In the genomic region with DNA sequence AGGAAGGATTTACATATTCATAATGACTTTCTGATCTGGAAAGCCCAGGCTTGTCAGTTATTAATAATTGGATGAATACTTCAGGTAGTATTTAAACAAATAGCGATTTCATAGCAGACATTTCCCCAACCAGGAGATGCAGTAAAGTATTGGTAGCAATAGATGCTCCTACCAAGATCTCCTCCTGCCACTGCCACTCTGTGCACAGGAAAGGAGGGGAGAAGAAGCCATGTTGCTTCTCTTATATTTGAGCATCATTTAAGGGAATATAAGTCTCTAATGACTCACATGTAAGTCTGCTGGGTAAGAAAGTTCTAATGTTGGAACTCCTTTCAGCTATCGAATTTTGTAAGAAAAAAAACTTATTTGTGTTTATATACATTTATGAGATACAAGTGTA, we compare ENCODE assay signal across 10 cellular contexts. TPM values are rescaled to one million over a fixed set of nuclear protein-coding genes. Genes with fewer than 3 reads are reported as not detected.
A peak's percentile ranks its signal among the peaks of the same experiment; 100 is the strongest.
DNase-seq lines count a peak whose midpoint lies in the region; ATAC-seq, FAIRE-seq and TF ChIP-seq lines count a peak whose summit lies in the region.
"Had no signal": no experiment of that assay in that cellular context is flagged by ENCODE, and none has a peak within 500 bp of the region (broad histone marks: within the 10 kb centered on the region; RNA-seq: fewer than 3 reads in every experiment).

No MANE protein-coding gene starts in this region.

- FAIRE-seq in keratinocyte (lab: Jason Lieb, UNC), result no peak
- FAIRE-seq: H1 had no signal

- H3K4me1 Mint-ChIP-seq in activated CD4-positive, alpha-beta T cell treated with anti-CD3 and anti-CD28 coated beads, Interleukin-2, amount 10 ng/mL, durations not matched to agents 24 days and 14 days, result peaks cover 46% of the 10 kb centered on the region
- H3K4me1 Mint-ChIP-seq in activated T-helper 17 cell treated with anti-CD3 and anti-CD28 coated beads, Interleukin-2, amount 50 U/mL, for 72 hours, result peaks cover 36% of the 10 kb centered on the region

- peaks cover 11% of the 10 kb centered on the region for H3K9me3 Mint-ChIP-seq in activated CD4-positive, alpha-beta T cell treated with anti-CD3 and anti-CD28 coated beads, Interleukin-2, amount 10 ng/mL, durations not matched to agents 24 days and 14 days
- no peaks in the 10 kb centered on the region for H3K9me3 Mint-ChIP-seq in activated T-helper 17 cell treated with anti-CD3 and anti-CD28 coated beads, Interleukin-2, amount 50 U/mL, for 72 hours

- peaks cover 58% of the 10 kb centered on the region for H3K36me3 Mint-ChIP-seq in activated CD4-positive, alpha-beta T cell treated with anti-CD3 and anti-CD28 coated beads, Interleukin-2, amount 10 ng/mL, durations not matched to agents 24 days and 14 days (ENCODE audit: low read depth)
- peaks cover 58% of the 10 kb centered on the region for H3K36me3 Mint-ChIP-seq in activated T-helper 17 cell treated with anti-CD3 and anti-CD28 coated beads, Interleukin-2, amount 50 U/mL, for 72 hours (ENCODE audit: low read depth)

- H2AFZ ChIP-seq in keratinocyte (ENCODE audit: control insufficient read depth, low read length), result peak overlapping the region; percentile 38

- peak; percentile 33 for ATAC-seq in activated T-helper 17 cell treated with anti-CD3 and anti-CD28 coated beads, Interleukin-2, amount 50 U/mL, for 72 hours (replicated peaks)
- no peak for ATAC-seq in GM18498 (IDR thresholded peaks at IDR 0.05; ENCODE audit: unreplicated experiment)

- peaks cover 43% of the 10 kb centered on the region for H3K79me2 ChIP-seq in keratinocyte (ENCODE audit: control insufficient read depth, insufficient read depth, low read length)

- DNase-seq in activated CD4-positive, alpha-beta T cell treated with anti-CD3 and anti-CD28 coated beads, Interleukin-2, amount 10 ng/mL, durations not matched to agents 24 days and 14 days, result peak; percentile 68
- DNase-seq in activated CD4-positive, alpha-beta T cell treated with anti-CD3 and anti-CD28 coated beads, Interleukin-2, amount 50 U/mL, for 1 hour, result no peak
- no peak for DNase-seq in keratinocyte (ENCODE audit: low read depth, low spot score)
- no peak for DNase-seq in testis
- DNase-seq in EL, result no peak
- no peak for DNase-seq in NCI-H2171 (lab: John Stamatoyannopoulos, UW)
- DNase-seq: NCI-H510A treated with DMSO at 0.1 percent for 48 hours had no signal

- intact Hi-C loops in activated CD4-positive, alpha-beta T cell treated with anti-CD3 and anti-CD28 coated beads, Interleukin-2, amount 10 ng/mL, durations not matched to agents 24 days and 14 days (cut with micrococcal nuclease), result loop anchor here (1.0 to 10.0 kb wide), 7 partner anchors 37 to 634 kb away; partner anchors contain the start of gene AIM2
- intact Hi-C loops in testis (cut with DNase I; ENCODE audit: low total_unique reads), result no loop called here

- H3K9ac ChIP-seq in keratinocyte (ENCODE audit: control insufficient read depth, extremely low read depth, insufficient read depth, low read length), result peak overlapping the region; percentile 93

- peak overlapping the region; percentile 74 for H3K4me2 ChIP-seq in keratinocyte (ENCODE audit: control insufficient read depth, extremely low read depth, insufficient read depth, low read depth, low read length)

- peak overlapping the region; percentile 98 for H3K27ac Mint-ChIP-seq in activated CD4-positive, alpha-beta T cell treated with anti-CD3 and anti-CD28 coated beads, Interleukin-2, amount 10 ng/mL, durations not matched to agents 24 days and 14 days
- peak overlapping the region; percentile 99 for H3K27ac Mint-ChIP-seq in activated T-helper 17 cell treated with anti-CD3 and anti-CD28 coated beads, Interleukin-2, amount 50 U/mL, for 72 hours

- no peaks in the 10 kb centered on the region for H4K20me1 ChIP-seq in keratinocyte (ENCODE audit: control insufficient read depth, extremely low read depth, insufficient read depth, low read length)

- H3K9me3 ChIP-seq in keratinocyte (ENCODE audit: control insufficient read depth, low read depth, low read length), result no peaks in the 10 kb centered on the region
- no peaks in the 10 kb centered on the region for H3K9me3 ChIP-seq in testis

- peak overlapping the region; percentile 92 for H3K4me3 Mint-ChIP-seq in activated CD4-positive, alpha-beta T cell treated with anti-CD3 and anti-CD28 coated beads, Interleukin-2, amount 10 ng/mL, durations not matched to agents 24 days and 14 days
- H3K4me3 Mint-ChIP-seq in activated T-helper 17 cell treated with anti-CD3 and anti-CD28 coated beads, Interleukin-2, amount 50 U/mL, for 72 hours, result peak overlapping the region; percentile 89

- H3K9me1 ChIP-seq in keratinocyte (ENCODE audit: control insufficient read depth, extremely low read depth, insufficient read depth, low read length), result no peaks in the 10 kb centered on the region

- H3K27me3 ChIP-seq in keratinocyte (ENCODE audit: control insufficient read depth, extremely low read depth, insufficient read depth, low read length), result no peaks in the 10 kb centered on the region
- H3K27me3 ChIP-seq in testis, result no peaks in the 10 kb centered on the region

- H3K27ac ChIP-seq in keratinocyte (ENCODE audit: control insufficient read depth, insufficient read depth, low read length) (peak overlapping the region; percentile 96), testis (peak overlapping the region; percentile 73 to 89)

- H3K4me3 ChIP-seq in keratinocyte (ENCODE audit: control insufficient read depth in 2 of 3, extremely low read depth in 1 of 3, insufficient read depth in 2 of 3, low read depth in 1 of 3, low read length in 3 of 3), result no peak overlapping the region
- H3K4me3 ChIP-seq in testis, result peak overlapping the region in 1 of 2 donors; percentile 53

- WGBS in testis, 2 donors, result 63 to 64% methylated on average over 2 of the region's 2 CpGs

- H3K36me3 ChIP-seq in keratinocyte (ENCODE audit: control insufficient read depth in 2 of 2, extremely low read depth in 1 of 2, insufficient read depth in 2 of 2, low read length in 2 of 2) (peaks cover 0 to 5% of the 10 kb centered on the region in 2 experiments), testis (ENCODE audit: low read depth, missing control alignments) (no peaks in the 10 kb centered on the region)

- no peaks in the 10 kb centered on the region for H3K27me3 Mint-ChIP-seq in activated CD4-positive, alpha-beta T cell treated with anti-CD3 and anti-CD28 coated beads, Interleukin-2, amount 10 ng/mL, durations not matched to agents 24 days and 14 days
- no peaks in the 10 kb centered on the region for H3K27me3 Mint-ChIP-seq in activated T-helper 17 cell treated with anti-CD3 and anti-CD28 coated beads, Interleukin-2, amount 50 U/mL, for 72 hours

- TF ChIP-seq CTCF in keratinocyte (optimal IDR thresholded peaks at IDR 0.05 in 1 of 3, IDR thresholded peaks at IDR 0.05 in 1 of 3, conservative IDR thresholded peaks at IDR 0.05 in 1 of 3; ENCODE audit: extremely low read depth in 1 of 3, insufficient read depth in 2 of 3, low read length in 3 of 3) (no peak), testis (IDR thresholded peaks at IDR 0.05) (no peak)

- H3K4me1 ChIP-seq in keratinocyte (ENCODE audit: control insufficient read depth, extremely low read depth, insufficient read depth, low read length), result peaks cover 27% of the 10 kb centered on the region
- H3K4me1 ChIP-seq in testis, result peaks cover 11% of the 10 kb centered on the region

- no peak for TF ChIP-seq POLR2A in testis (IDR thresholded peaks at IDR 0.05)

- dilution Hi-C loops in keratinocyte (cut with MboI; ENCODE audit: extremely low pct_ligation_motif_present, low sequenced_read_pairs), result no loop called here

RNA-seq across cellular contexts. Expression of gene IFI16, which starts 0.4 kb away (rescaled TPM):
- total RNA-seq in activated CD4-positive, alpha-beta T cell treated with anti-CD3 and anti-CD28 coated beads, Interleukin-2, amount 10 ng/mL, durations not matched to agents 24 days and 14 days, result 217 and 223 TPM in 2 replicates
- 100 to 1,000 TPM; 187 to 217 TPM for total RNA-seq in activated T-helper 17 cell treated with anti-CD3 and anti-CD28 coated beads, Interleukin-2, amount 50 U/mL, for 72 hours
- polyA plus RNA-seq in keratinocyte (118 to 193 TPM (median 145 TPM) in 3 replicates), testis (ENCODE audit: insufficient read depth, low read depth, low replicate concordance) (35.7 TPM)
- 116 TPM for polyA plus RNA-seq in keratinocyte (2011; ENCODE audit: low read depth)
- 88.8 and 155 TPM in 2 replicates for polyA plus RNA-seq in keratinocyte (2011; cell fraction: cytosol; rRNA removed)
- 155 and 191 TPM in 2 replicates for polyA plus RNA-seq in keratinocyte (2011; cell fraction: nucleus; rRNA removed)
- 69.6 and 121 TPM in 2 replicates for polyA plus RNA-seq in keratinocyte (2012; ENCODE audit: low replicate concordance)
- polyA minus RNA-seq in keratinocyte, result 42.0 to 91.5 TPM (median 56.9 TPM) in 3 replicates
- 53.3 TPM for polyA minus RNA-seq in keratinocyte (2011; cell fraction: cytosol; rRNA and poly(A)+ RNA removed)
- polyA minus RNA-seq in keratinocyte (2011; cell fraction: nucleus; rRNA and poly(A)+ RNA removed), result 56.6 and 94.6 TPM in 2 replicates
- 10 to 100 TPM; 34.3 to 39.8 TPM for total RNA-seq in testis
